ENCODE assay signal across 1 cellular context in genomic region chrX:110413727-110414124, GRCh38.
TF ChIP-seq lines count a peak whose summit lies in the region.

No MANE protein-coding gene starts in this region.

TF ChIP-seq in K562, 482 proteins besides CTCF, POLR2A, EP300 and RAD21 (continued from another document):
- TF ChIP-seq SMARCA4 (IDR thresholded peaks at IDR 0.05) (no peak), ZBTB26 (CRISPR knock-in tag; IDR thresholded peaks at IDR 0.05) (no peak)
